In genomic region chr7:105269397-105269796, GRCh38 we compare ENCODE assay signal across 9 cellular contexts.
DNase-seq lines count a peak whose midpoint lies in the region; ATAC-seq, FAIRE-seq and TF ChIP-seq lines count a peak whose summit lies in the region.
"Had no signal": no experiment of that assay in that cellular context is flagged by ENCODE, and none has a peak within 500 bp of the region (broad histone marks: within the 10 kb centered on the region; RNA-seq: fewer than 3 reads in every experiment).

No MANE protein-coding gene starts in this region.

- no peak overlapping the region for H4K91ac ChIP-seq in neuronal stem cell (ENCODE audit: low read depth, low read length, poor library complexity)

- no peak for FAIRE-seq in endothelial cell of umbilical vein (lab: Jason Lieb, UNC)

- DNase-seq in CD8-positive, alpha-beta T cell, result no peak
- DNase-seq in PC-9 (no peak), endothelial cell of umbilical vein (ENCODE audit: low read depth, low spot score) (peak; percentile 66), neuronal stem cell (ENCODE audit: low spot score) (no peak), HuH-7 (ENCODE audit: low spot score) (no peak), Ammon's horn (ENCODE audit: low spot score) (no peak), NOMO-1 treated with dmso at 0.1 percent for 144 hours (lab: John Stamatoyannopoulos, UW; ENCODE audit: unreplicated experiment) (no peak)

- H3K9me3 ChIP-seq in CD8-positive, alpha-beta T cell (ENCODE audit: low read length), result no peaks in the 10 kb centered on the region
- H3K9me3 ChIP-seq in PC-9 (ENCODE audit: insufficient read depth, low read depth) (no peaks in the 10 kb centered on the region), endothelial cell of umbilical vein (replicated peaks; ENCODE audit: control insufficient read depth, insufficient read depth, low read length) (no peaks in the 10 kb centered on the region), neuronal stem cell (replicated peaks in 1 of 2; ENCODE audit: control insufficient read depth in 2 of 2, insufficient read depth in 1 of 2, low read depth in 1 of 2, low read length in 2 of 2) (no peaks in the 10 kb centered on the region)

- H3K27me3 Mint-ChIP-seq in CD8-positive, alpha-beta T cell (ENCODE audit: low read depth), result no peaks in the 10 kb centered on the region

- no peak overlapping the region for H4K8ac ChIP-seq in neuronal stem cell (ENCODE audit: low read depth, low read length)

- no CpG with 5 or more reads among the region's 3 CpGs for WGBS in neuronal stem cell (ENCODE audit: extremely low coverage in 2 of 2, insufficient read length in 2 of 2, insufficient replicate concordance in 1 of 2), 2 donors

- H2BK5ac ChIP-seq in neuronal stem cell (ENCODE audit: low read length), result no peak overlapping the region

- no peak for TF ChIP-seq CTCF in CD8-positive, alpha-beta T cell (IDR thresholded peaks at IDR 0.05)
- no peak for TF ChIP-seq CTCF in PC-9 (conservative IDR thresholded peaks at IDR 0.05)
- TF ChIP-seq CTCF in endothelial cell of umbilical vein (IDR thresholded peaks at IDR 0.05; ENCODE audit: extremely low read depth in 1 of 2, insufficient read depth in 1 of 2, low read depth in 1 of 2, low read length in 2 of 2), result no peak

- dilution Hi-C loops in endothelial cell of umbilical vein (cut with MboI; ENCODE audit: extremely low pct_ligation_motif_present, low sequenced_read_pairs), result no loop called here

- BruUV-seq in PC-9 (replicated peaks; lab: Mats Ljungman, UMichigan) (no TSS peak), endothelial cell of umbilical vein (replicated peaks; lab: Mats Ljungman, UMichigan) (no TSS peak)

- peak overlapping the region; percentile 28 for H3K27ac ChIP-seq in CD8-positive, alpha-beta T cell (ENCODE audit: low read depth, low read length)
- H3K27ac ChIP-seq in PC-9, result peak overlapping the region; percentile 76
- peak overlapping the region; percentile 26 for H3K27ac ChIP-seq in endothelial cell of umbilical vein (ENCODE audit: insufficient read depth, low read depth, low read length)
- H3K27ac ChIP-seq in neuronal stem cell (replicated peaks; ENCODE audit: low read length), result no peak overlapping the region

- no peak overlapping the region for H3K23ac ChIP-seq in neuronal stem cell (ENCODE audit: low read depth, low read length, poor library complexity)

- H2BK12ac ChIP-seq in neuronal stem cell (ENCODE audit: low read length), result no peak overlapping the region

- no peaks in the 10 kb centered on the region for H3K9me3 Mint-ChIP-seq in CD8-positive, alpha-beta T cell

- H3K4me1 ChIP-seq in CD8-positive, alpha-beta T cell (ENCODE audit: insufficient read depth, low read length), result peaks cover 31% of the 10 kb centered on the region
- H3K4me1 ChIP-seq in PC-9 (replicated peaks; ENCODE audit: insufficient read depth) (peaks cover 35% of the 10 kb centered on the region), endothelial cell of umbilical vein (ENCODE audit: control insufficient read depth, extremely low read depth, insufficient read depth, low read length) (peaks cover 19% of the 10 kb centered on the region), neuronal stem cell (ENCODE audit: control insufficient read depth in 2 of 2, insufficient read depth in 1 of 2, low read depth in 1 of 2, low read length in 2 of 2) (peaks cover 3 to 13% of the 10 kb centered on the region in 2 donors)

- H4K20me1 ChIP-seq in PC-9 (ENCODE audit: insufficient read depth) (no peaks in the 10 kb centered on the region), endothelial cell of umbilical vein (replicated peaks; ENCODE audit: control insufficient read depth, extremely low read depth, insufficient read depth, low read length) (peaks cover 5% of the 10 kb centered on the region)

- H3K9ac ChIP-seq in endothelial cell of umbilical vein (replicated peaks; ENCODE audit: extremely low read depth, insufficient read depth, low read length), result peak overlapping the region; percentile 43
- H3K9ac ChIP-seq in neuronal stem cell (ENCODE audit: low read depth, low read length, poor library complexity), result no peak overlapping the region

- H3K4me3 ChIP-seq in CD8-positive, alpha-beta T cell (ENCODE audit: low read depth, low read length), result peak overlapping the region; percentile 44
- H3K4me3 ChIP-seq in PC-9 (peak overlapping the region; percentile 59), endothelial cell of umbilical vein (replicated peaks in 1 of 3; ENCODE audit: insufficient read depth in 1 of 3, low read depth in 1 of 3, low read length in 3 of 3) (peak overlapping the region in 2 of 3 experiments; percentile 32 to 56), neuronal stem cell (ENCODE audit: low read length in 2 of 2) (peak overlapping the region in 1 of 2 donors; percentile 55)
- H3K4me3 ChIP-seq: lung had no signal

- H2BK120ac ChIP-seq in neuronal stem cell (ENCODE audit: low read depth, low read length), result no peak overlapping the region

- H3K18ac ChIP-seq in neuronal stem cell (ENCODE audit: low read length), result no peak overlapping the region

- ATAC-seq in CD8-positive, alpha-beta T cell, result peak; percentile 41
- peak; percentile 31 for ATAC-seq in GM21786 (IDR thresholded peaks at IDR 0.05; ENCODE audit: unreplicated experiment)

- H3K4me1 Mint-ChIP-seq in CD8-positive, alpha-beta T cell (ENCODE audit: low read depth), result peaks cover 65% of the 10 kb centered on the region

- 0 out of 2 replicates have a peak, but pooled peaks cover 5% of the 10 kb centered on the region for H3K9me2 ChIP-seq in PC-9 (ENCODE audit: insufficient read depth)

- no peaks in the 10 kb centered on the region for H3K36me3 ChIP-seq in CD8-positive, alpha-beta T cell (ENCODE audit: insufficient read depth, low read length)
- H3K36me3 ChIP-seq in PC-9 (ENCODE audit: low read depth) (no peaks in the 10 kb centered on the region), endothelial cell of umbilical vein (ENCODE audit: control insufficient read depth in 2 of 2, extremely low read depth in 1 of 2, insufficient read depth in 2 of 2, low read length in 2 of 2) (no peaks in the 10 kb centered on the region), neuronal stem cell (replicated peaks in 1 of 2; ENCODE audit: control insufficient read depth in 2 of 2, insufficient read depth in 2 of 2, low read length in 2 of 2) (no peaks in the 10 kb centered on the region)

- H3F3A ChIP-seq in PC-9 (ENCODE audit: insufficient read depth, low read depth), result peaks cover 22% of the 10 kb centered on the region

- H3K9me1 ChIP-seq in endothelial cell of umbilical vein (replicated peaks; ENCODE audit: control insufficient read depth, extremely low read depth, insufficient read depth, low read length), result no peaks in the 10 kb centered on the region

- no peak overlapping the region for H3K14ac ChIP-seq in neuronal stem cell (ENCODE audit: low read length)

- CTCF ChIA-PET in CD8-positive, alpha-beta T cell (lab: Charles Lee), result no interaction called here
- CTCF ChIA-PET in PC-9 (lab: Charles Lee) (no interaction called here), endothelial cell of umbilical vein (lab: Charles Lee) (interaction anchor here (0.5 to 1.6 kb wide), 4 partner anchors 14 to 161 kb away, joined by 3 to 6 read pairs (median 4); no protein-coding TSS in a partner anchor)

- H3K4me3 Mint-ChIP-seq in CD8-positive, alpha-beta T cell, result peak overlapping the region; percentile 88

- H3K79me2 ChIP-seq in PC-9 (ENCODE audit: low read depth) (peaks cover 37% of the 10 kb centered on the region), endothelial cell of umbilical vein (ENCODE audit: control insufficient read depth, insufficient read depth, low read length) (peaks cover 52% of the 10 kb centered on the region)

- H2AFZ ChIP-seq in PC-9 (peak overlapping the region; percentile 50; the same call in 1 of the 2 replicates), endothelial cell of umbilical vein (ENCODE audit: low read depth, low read length) (no peak overlapping the region), neuronal stem cell (ENCODE audit: low read length) (peak overlapping the region; percentile 83)

- H3K4ac ChIP-seq in neuronal stem cell (ENCODE audit: low read length), result no peak overlapping the region

- TF ChIP-seq POLR2A in endothelial cell of umbilical vein (IDR thresholded peaks at IDR 0.05; ENCODE audit: low read depth, low read length), result no peak

- H3K4me2 ChIP-seq in PC-9 (peak overlapping the region; percentile 95), endothelial cell of umbilical vein (ENCODE audit: insufficient read depth, low read length) (peak overlapping the region; percentile 91), neuronal stem cell (ENCODE audit: insufficient read depth, low read length, poor library complexity, severe bottlenecking) (no peak overlapping the region)

- H2BK15ac ChIP-seq in neuronal stem cell (ENCODE audit: low read length), result no peak overlapping the region

- intact Hi-C loops in CD8-positive, alpha-beta T cell (cut with DNase I, micrococcal nuclease), result loop anchor here (1.0 to 5.0 kb wide), 5 partner anchors 38 to 263 kb away; partner anchors contain the start of genes SRPK2 (in 2 of the 2) and RINT1 (in 1 of the 2)
- intact Hi-C loops in PC-9 (cut with micrococcal nuclease; ENCODE audit: unreplicated experiment), result loop anchor here (5.0 to 10.0 kb wide), 2 partner anchors 52 to 125 kb away; no protein-coding TSS in a partner anchor
- intact Hi-C loops in endothelial cell of umbilical vein (cut with micrococcal nuclease), result no loop called here

- no peaks in the 10 kb centered on the region for H3K27me3 ChIP-seq in CD8-positive, alpha-beta T cell (ENCODE audit: insufficient read depth, low read length)
- no peaks in the 10 kb centered on the region for H3K27me3 ChIP-seq in PC-9 (ENCODE audit: insufficient read depth, low read depth)
- H3K27me3 ChIP-seq in endothelial cell of umbilical vein (ENCODE audit: control insufficient read depth in 2 of 2, insufficient read depth in 2 of 2, low read length in 2 of 2), result no peaks in the 10 kb centered on the region
- H3K27me3 ChIP-seq in neuronal stem cell (ENCODE audit: control insufficient read depth in 3 of 3, insufficient read depth in 3 of 3, low read depth in 1 of 3, low read length in 3 of 3), result no peaks in the 10 kb centered on the region

- peak overlapping the region; percentile 91 for H3K27ac Mint-ChIP-seq in CD8-positive, alpha-beta T cell

- H3K36me3 Mint-ChIP-seq in CD8-positive, alpha-beta T cell, result peaks cover 3% of the 10 kb centered on the region

- POLR2A ChIA-PET in CD8-positive, alpha-beta T cell (lab: Charles Lee), result interaction anchor here (1.2 to 1.4 kb wide), 2 partner anchors 35 to 256 kb away, joined by 3 read pairs; no protein-coding TSS in a partner anchor
- POLR2A ChIA-PET in PC-9 (lab: Charles Lee; ENCODE audit: unreplicated experiment), result interaction anchor here (0.5 to 0.7 kb wide), 3 partner anchors 15 to 185 kb away, joined by 3 to 10 read pairs (median 5); no protein-coding TSS in a partner anchor
- POLR2A ChIA-PET in endothelial cell of umbilical vein (lab: Charles Lee), result no interaction called here

- peaks cover 3% of the 10 kb centered on the region for H3K79me1 ChIP-seq in neuronal stem cell (ENCODE audit: low read depth, low read length)

- no peak overlapping the region for H2AK5ac ChIP-seq in neuronal stem cell (ENCODE audit: low read depth, low read length)

TF ChIP-seq in endothelial cell of umbilical vein, 7 proteins besides CTCF, POLR2A, EP300 and RAD21 (continues in another document):
- TF ChIP-seq FOS (IDR thresholded peaks at IDR 0.05; ENCODE audit: borderline replicate concordance, insufficient read depth, low read length), result no peak
- peak; percentile 45 for TF ChIP-seq GATA2 (IDR thresholded peaks at IDR 0.05; ENCODE audit: insufficient read depth, insufficient read length, low read depth, low read length)
